In the genomic region with DNA sequence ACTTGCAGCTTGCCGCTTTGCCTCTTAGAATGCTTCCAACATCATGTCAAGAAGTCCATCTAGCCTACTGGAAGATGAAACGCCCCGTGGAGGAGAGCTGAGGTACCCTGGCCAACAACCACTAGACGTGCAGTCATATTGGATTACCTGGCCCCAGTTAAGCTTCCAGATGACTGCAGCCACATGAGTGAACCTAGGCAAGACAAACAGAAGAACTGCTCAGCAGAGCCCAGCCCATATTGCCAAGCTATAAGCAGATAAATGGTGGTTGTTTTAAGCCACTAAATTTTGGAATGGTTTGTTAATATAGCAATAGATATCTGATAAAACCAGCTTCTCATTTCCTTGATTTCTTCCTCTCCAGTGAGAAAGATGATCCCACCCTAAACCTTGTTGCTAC, we compare ENCODE assay signal across 7 cellular contexts. TPM values are rescaled to one million over a fixed set of nuclear protein-coding genes. Genes with fewer than 3 reads are reported as not detected.
"Had no signal": no experiment of that assay in that cellular context is flagged by ENCODE, and none has a peak within 500 bp of the region (broad histone marks: within the 10 kb centered on the region; RNA-seq: fewer than 3 reads in every experiment).

No MANE protein-coding gene starts in this region.

- DNase-seq: H9, HCEC 1CT had no signal

- H3K27ac Mint-ChIP-seq: GM23338, H9, IgD-negative memory B cell had no signal

- H2AFZ ChIP-seq: GM23338 had no signal

- H3K9me3 Mint-ChIP-seq: H9, IgD-negative memory B cell had no signal

- FAIRE-seq: H1, H54, HTR-8/SVneo had no signal

- H3K4me2 ChIP-seq: GM23338 had no signal

- H3K4me3 ChIP-seq: GM23338 had no signal

- ATAC-seq: GM23338 had no signal

- H3K4me3 Mint-ChIP-seq: GM23338, H9 had no signal

RNA-seq across cellular contexts. Expression of gene DLK2, which starts 4.7 kb away (rescaled TPM):
- polyA plus RNA-seq: IgD-negative memory B cell had no signal

RNA-seq across cellular contexts. Expression of gene LRRC73, which starts 50.1 kb away (rescaled TPM):
- polyA plus RNA-seq: IgD-negative memory B cell had no signal
